ENCODE assay signal across 2 cellular contexts in genomic region chr19:35294859-35295258, GRCh38.
TF ChIP-seq lines count a peak whose summit lies in the region.

No MANE protein-coding gene starts in this region.

TF ChIP-seq in HepG2, 621 proteins besides CTCF, POLR2A, EP300 and RAD21:
- TF ChIP-seq ZNF121 (CRISPR knock-in tag; IDR thresholded peaks at IDR 0.05) (peak; percentile 76; the same call in 1 of the 2 replicates), TFAP4 (IDR thresholded peaks at IDR 0.05; ENCODE audit: borderline replicate concordance, low read depth) (no peak), ZNF644 (CRISPR knock-in tag; IDR thresholded peaks at IDR 0.05; ENCODE audit: low read depth) (no peak), ELF3 (CRISPR knock-in tag; IDR thresholded peaks at IDR 0.05) (no peak)
TF ChIP-seq in HepG2: peak in this region for 1.

TF ChIP-seq in SK-N-SH treated with all-trans-retinoic acid at 6 μM for 48 hours, 23 proteins besides CTCF, POLR2A, EP300 and RAD21:
- TF ChIP-seq ZC3H10 (CRISPR knock-in tag; IDR thresholded peaks at IDR 0.05) (no peak), ESRRG (CRISPR knock-in tag; IDR thresholded peaks at IDR 0.05) (no peak), SNAI2 (CRISPR knock-in tag; IDR thresholded peaks at IDR 0.05) (no peak), GLIS3 (CRISPR knock-in tag; IDR thresholded peaks at IDR 0.05) (no peak), POU6F1 (CRISPR knock-in tag; IDR thresholded peaks at IDR 0.05; ENCODE audit: borderline replicate concordance, low read depth) (no peak), PATZ1 (CRISPR knock-in tag; IDR thresholded peaks at IDR 0.05; ENCODE audit: borderline replicate concordance) (no peak), ARNTL (CRISPR knock-in tag; IDR thresholded peaks at IDR 0.05; ENCODE audit: borderline replicate concordance, low read depth) (no peak), ZFP30 (CRISPR knock-in tag; IDR thresholded peaks at IDR 0.05) (no peak), CREB5 (CRISPR knock-in tag; IDR thresholded peaks at IDR 0.05; ENCODE audit: low read depth) (no peak), RARB (CRISPR knock-in tag; IDR thresholded peaks at IDR 0.05) (no peak), CSRNP3 (CRISPR knock-in tag; IDR thresholded peaks at IDR 0.05) (no peak), ZNF565 (CRISPR knock-in tag; conservative IDR thresholded peaks at IDR 0.05; ENCODE audit: low read depth) (no peak), PPARA (CRISPR knock-in tag; IDR thresholded peaks at IDR 0.05; ENCODE audit: borderline replicate concordance) (no peak), TCF4 (CRISPR knock-in tag; IDR thresholded peaks at IDR 0.05; ENCODE audit: borderline replicate concordance) (no peak), OSR1 (CRISPR knock-in tag; IDR thresholded peaks at IDR 0.05) (no peak), BACH2 (CRISPR knock-in tag; IDR thresholded peaks at IDR 0.05; ENCODE audit: borderline replicate concordance) (no peak)
